ENCODE assay signal across 22 cellular contexts in the genomic region with DNA sequence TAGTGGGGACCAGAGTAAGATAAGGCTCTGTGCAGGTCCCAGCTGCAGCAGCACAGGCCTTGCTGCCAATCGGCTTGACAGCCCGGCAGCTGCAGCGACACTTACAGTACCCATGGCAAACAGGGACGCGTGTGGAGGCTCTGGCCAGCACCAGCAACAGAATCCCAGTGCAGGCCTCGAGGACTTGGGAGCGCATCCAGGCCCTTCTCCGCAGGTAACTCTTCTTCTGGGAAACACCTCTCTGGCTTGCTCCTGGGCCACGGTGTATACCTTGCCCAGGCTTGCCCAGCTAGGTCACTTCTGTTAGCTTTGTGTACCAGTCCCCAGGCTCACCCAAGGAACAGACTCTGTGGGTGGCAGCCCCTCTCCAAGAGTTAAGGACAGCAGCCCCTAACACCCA.
DNase-seq lines count a peak whose midpoint lies in the region; ATAC-seq, FAIRE-seq and TF ChIP-seq lines count a peak whose summit lies in the region.
"Had no signal": no experiment of that assay in that cellular context is flagged by ENCODE, and none has a peak within 500 bp of the region (broad histone marks: within the 10 kb centered on the region; RNA-seq: fewer than 3 reads in every experiment).

No MANE protein-coding gene starts in this region.

- no peaks in the 10 kb centered on the region for H3K9me1 ChIP-seq in IMR-90 (ENCODE audit: insufficient read depth, low read length)

- H3K27me3 Mint-ChIP-seq in astrocyte (ENCODE audit: low read depth, unreplicated experiment) = peaks cover 5% of the 10 kb centered on the region
- H3K27me3 Mint-ChIP-seq in activated naive CD4-positive, alpha-beta T cell treated with anti-CD3 and anti-CD28 coated beads, Interleukin-2, amount 10 ng/mL, durations not matched to agents 7 days and 5 days = peaks cover 29% of the 10 kb centered on the region

- H2BK15ac ChIP-seq in IMR-90 (ENCODE audit: low read depth, low read length) (no peak overlapping the region), mesenchymal stem cell (ENCODE audit: low read depth, poor library complexity, severe bottlenecking) (no peak overlapping the region)

- no peak for TF ChIP-seq CTCF in IMR-90 (conservative IDR thresholded peaks at IDR 0.05; ENCODE audit: low read depth, low read length)
- TF ChIP-seq CTCF in astrocyte (IDR thresholded peaks at IDR 0.05; ENCODE audit: insufficient read depth, low read depth, low read length) = no peak

- intact Hi-C loops in IMR-90 (cut with micrococcal nuclease) = loop anchor here (10.0 kb wide), 1 partner anchor 60 kb away; no protein-coding TSS in a partner anchor

- H3K79me2 ChIP-seq in astrocyte (ENCODE audit: insufficient read depth, low read length) = no peaks in the 10 kb centered on the region

- H3K27ac Mint-ChIP-seq in astrocyte (ENCODE audit: unreplicated experiment) = no peak overlapping the region
- no peak overlapping the region for H3K27ac Mint-ChIP-seq in activated naive CD4-positive, alpha-beta T cell treated with anti-CD3 and anti-CD28 coated beads, Interleukin-2, amount 10 ng/mL, durations not matched to agents 7 days and 5 days
- H3K27ac Mint-ChIP-seq: activated CD4-positive, alpha-beta memory T cell treated with anti-CD3 and anti-CD28 coated beads, Interleukin-2, amount 10 ng/mL, durations not matched to agents 7 days and 5 days; naive B cell had no signal

- peak overlapping the region; percentile 9; the same call in 1 of the 2 replicates for H2AK5ac ChIP-seq in IMR-90 (ENCODE audit: low read depth, low read length)
- peak overlapping the region; percentile 63 for H2AK5ac ChIP-seq in mesenchymal stem cell (ENCODE audit: low read length, severe bottlenecking)

- TF ChIP-seq POLR2A in IMR-90 (IDR thresholded peaks at IDR 0.05; ENCODE audit: low read depth, low read length) = no peak

- H3K14ac ChIP-seq in IMR-90 (replicated peaks; ENCODE audit: low read depth, low read length) (no peak overlapping the region), mesenchymal stem cell (ENCODE audit: low read length in 2 of 2) (no peak overlapping the region)

- H3K23ac ChIP-seq in IMR-90 (ENCODE audit: low read depth, low read length) (no peak overlapping the region), mesenchymal stem cell (ENCODE audit: low read length in 2 of 2) (no peak overlapping the region)

- H3K9me3 ChIP-seq in IMR-90 (ENCODE audit: control insufficient read depth, insufficient read depth, low read length) (no peaks in the 10 kb centered on the region), astrocyte (ENCODE audit: insufficient read depth, low read depth, low read length) (no peaks in the 10 kb centered on the region), mesenchymal stem cell (ENCODE audit: control insufficient read depth, low read length) (no peaks in the 10 kb centered on the region)
- H3K9me3 ChIP-seq: heart right ventricle had no signal

- H2BK5ac ChIP-seq in IMR-90 (ENCODE audit: low read depth, low read length, poor library complexity, severe bottlenecking) = no peak overlapping the region
- no peak overlapping the region for H2BK5ac ChIP-seq in mesenchymal stem cell (ENCODE audit: low read depth, low read length, poor library complexity, severe bottlenecking)

- POLR2A ChIA-PET in IMR-90 (lab: Charles Lee; ENCODE audit: unreplicated experiment) = no interaction called here

- H3K79me1 ChIP-seq in IMR-90 (ENCODE audit: low read depth in 1 of 2, low read length in 2 of 2) (no peaks in the 10 kb centered on the region), mesenchymal stem cell (replicated peaks; ENCODE audit: low read length, poor library complexity, severe bottlenecking) (no peaks in the 10 kb centered on the region)

- H3K4me1 Mint-ChIP-seq in astrocyte (ENCODE audit: low read depth, unreplicated experiment) = peaks cover 21% of the 10 kb centered on the region
- H3K4me1 Mint-ChIP-seq in activated naive CD4-positive, alpha-beta T cell treated with anti-CD3 and anti-CD28 coated beads, Interleukin-2, amount 10 ng/mL, durations not matched to agents 7 days and 5 days = no peaks in the 10 kb centered on the region
- H3K4me1 Mint-ChIP-seq: activated CD4-positive, alpha-beta memory T cell treated with anti-CD3 and anti-CD28 coated beads, Interleukin-2, amount 10 ng/mL, durations not matched to agents 7 days and 5 days had no signal

- H3K36me3 Mint-ChIP-seq in astrocyte (ENCODE audit: low read depth, unreplicated experiment) = no peaks in the 10 kb centered on the region
- H3K36me3 Mint-ChIP-seq in activated naive CD4-positive, alpha-beta T cell treated with anti-CD3 and anti-CD28 coated beads, Interleukin-2, amount 10 ng/mL, durations not matched to agents 7 days and 5 days = no peaks in the 10 kb centered on the region

- H3K4me2 ChIP-seq in IMR-90 (ENCODE audit: low read depth, low read length) (no peak overlapping the region), astrocyte (ENCODE audit: low read length) (peak overlapping the region; percentile 12), mesenchymal stem cell (ENCODE audit: low read length, poor library complexity, severe bottlenecking) (no peak overlapping the region)

- peak overlapping the region; percentile 26 for H2AK9ac ChIP-seq in IMR-90 (replicated peaks; ENCODE audit: low read depth, low read length, poor library complexity)

- ATAC-seq in IMR-90 (ENCODE audit: low read depth) = no peak

- CTCF ChIA-PET in IMR-90 (lab: Yijun Ruan, JAX) = no interaction called here
- CTCF ChIA-PET in activated naive CD4-positive, alpha-beta T cell treated with anti-CD3 and anti-CD28 coated beads, Interleukin-2, amount 10 ng/mL, durations not matched to agents 7 days and 5 days (lab: Charles Lee) = no interaction called here

- H3K4me1 ChIP-seq in IMR-90 (ENCODE audit: control insufficient read depth, insufficient read depth, low read length) = peaks cover 6% of the 10 kb centered on the region; the same call in 1 of the 2 replicates
- H3K4me1 ChIP-seq in astrocyte (ENCODE audit: insufficient read depth, low read length) = peaks cover 13% of the 10 kb centered on the region
- peaks cover 32% of the 10 kb centered on the region for H3K4me1 ChIP-seq in mesenchymal stem cell (ENCODE audit: control insufficient read depth, insufficient read depth, low read depth, low read length)

- no peaks in the 10 kb centered on the region for H3K9me3 Mint-ChIP-seq in astrocyte (ENCODE audit: unreplicated experiment)
- peaks cover 4% of the 10 kb centered on the region for H3K9me3 Mint-ChIP-seq in activated naive CD4-positive, alpha-beta T cell treated with anti-CD3 and anti-CD28 coated beads, Interleukin-2, amount 10 ng/mL, durations not matched to agents 7 days and 5 days

- no peak for TF ChIP-seq RAD21 in IMR-90 (IDR thresholded peaks at IDR 0.05; ENCODE audit: low read length)

- no peak overlapping the region for H2BK12ac ChIP-seq in mesenchymal stem cell (ENCODE audit: low read length in 2 of 2)

- H3K4me3 ChIP-seq in IMR-90 (ENCODE audit: insufficient read depth, low read depth, low read length) = no peak overlapping the region
- no peak overlapping the region for H3K4me3 ChIP-seq in astrocyte (ENCODE audit: insufficient read depth, low read depth, low read length)
- H3K4me3 ChIP-seq in mesenchymal stem cell (ENCODE audit: insufficient read depth in 1 of 2, low read depth in 1 of 2, low read length in 2 of 2) = no peak overlapping the region
- H3K4me3 ChIP-seq: coronary artery, heart right ventricle, SJSA1, skin epidermis had no signal

- in situ Hi-C loops in IMR-90 (cut with MboI; ENCODE audit: low sequenced_read_pairs) = no loop called here

- H3K18ac ChIP-seq in IMR-90 (ENCODE audit: low read depth, low read length) = no peak overlapping the region
- peak overlapping the region in 1 of 2 experiments; percentile 0 for H3K18ac ChIP-seq in mesenchymal stem cell (ENCODE audit: low read depth in 1 of 2, low read length in 2 of 2)

- H3K27ac ChIP-seq in IMR-90 (ENCODE audit: insufficient read depth, low read length) = no peak overlapping the region
- H3K27ac ChIP-seq in astrocyte (ENCODE audit: low read depth, low read length) = no peak overlapping the region
- H3K27ac ChIP-seq in mesenchymal stem cell (ENCODE audit: low read length, poor library complexity, severe bottlenecking) = no peak overlapping the region
- H3K27ac ChIP-seq: coronary artery, heart right ventricle, SJSA1, skin epidermis, VCaP had no signal

- H2AFZ ChIP-seq in IMR-90 (replicated peaks; ENCODE audit: low read length, poor library complexity) = peak overlapping the region; percentile 17
- H2AFZ ChIP-seq in astrocyte (ENCODE audit: low read depth, low read length) = no peak overlapping the region
- H2AFZ ChIP-seq in mesenchymal stem cell (ENCODE audit: low read depth, low read length) = no peak overlapping the region

- no peak overlapping the region for H4K5ac ChIP-seq in IMR-90 (ENCODE audit: low read depth, low read length)

- no peak overlapping the region for H4K8ac ChIP-seq in IMR-90 (ENCODE audit: low read depth in 2 of 2, low read length in 2 of 2)
- no peak overlapping the region for H4K8ac ChIP-seq in mesenchymal stem cell (ENCODE audit: low read length)

- no peak for FAIRE-seq in astrocyte (lab: Jason Lieb, UNC)
- FAIRE-seq: G401.6 had no signal

- dilution Hi-C loops in IMR-90 (cut with HindIII; ENCODE audit: low sequenced_read_pairs, unreplicated experiment) = no loop called here

- H3K9ac ChIP-seq in IMR-90 (ENCODE audit: low read depth, low read length) (no peak overlapping the region), astrocyte (ENCODE audit: low read length) (no peak overlapping the region), mesenchymal stem cell (ENCODE audit: low read length) (no peak overlapping the region)

- H4K20me1 ChIP-seq in IMR-90 (ENCODE audit: insufficient read depth, low read length) = peaks cover 22% of the 10 kb centered on the region
- H4K20me1 ChIP-seq in astrocyte (ENCODE audit: insufficient read depth, low read length) = no peaks in the 10 kb centered on the region

- H3K36me3 ChIP-seq in IMR-90 (ENCODE audit: control insufficient read depth, insufficient read depth, low read length) = no peaks in the 10 kb centered on the region
- no peaks in the 10 kb centered on the region for H3K36me3 ChIP-seq in astrocyte (ENCODE audit: insufficient read depth, low read length)
- H3K36me3 ChIP-seq in mesenchymal stem cell (ENCODE audit: control insufficient read depth in 1 of 2, insufficient read depth in 2 of 2, low read depth in 1 of 2, low read length in 2 of 2) = no peaks in the 10 kb centered on the region
- H3K36me3 ChIP-seq: heart right ventricle, SJSA1 had no signal

- H3K4ac ChIP-seq in IMR-90 (ENCODE audit: low read depth, low read length) (no peak overlapping the region), mesenchymal stem cell (ENCODE audit: low read depth in 1 of 2, low read length in 2 of 2) (no peak overlapping the region)

- DNase-seq in DMS79 treated with DMSO at 0.1 percent for 48 hours (lab: John Stamatoyannopoulos, UW) = peak; percentile 84
- no peak for DNase-seq in IMR-90
- no peak for DNase-seq in astrocyte (ENCODE audit: low read depth)
- no peak for DNase-seq in mesenchymal stem cell
- no peak for DNase-seq in effector CD4-positive, alpha-beta T cell
- no peak for DNase-seq in NCI-H1092 treated with DMSO at 0.1 percent for 48 hours (lab: John Stamatoyannopoulos, UW)
- DNase-seq in OCI-M1 (lab: John Stamatoyannopoulos, UW) = no peak
- DNase-seq in activated naive CD4-positive, alpha-beta T cell treated with anti-CD3 and anti-CD28 coated beads, Interleukin-2, amount 10 ng/mL, durations not matched to agents 7 days and 5 days = no peak
- DNase-seq: activated CD4-positive, alpha-beta memory T cell treated with anti-CD3 and anti-CD28 coated beads, Interleukin-2, amount 10 ng/mL, durations not matched to agents 7 days and 5 days; activated naive CD4-positive, alpha-beta T cell treated with anti-CD3 and anti-CD28 coated beads, Interleukin-2, amount 50 U/mL, for 16 hours; heart right ventricle; Kasumi-1; naive B cell; NCI-H1092; NCI-H226; stimulated activated CD4-positive, alpha-beta T cell treated with anti-CD3 and anti-CD28 coated beads, Interleukin-4, amount 100 ng/mL, for 24 hours; T-helper 2 cell had no signal

- no peak overlapping the region for H3K56ac ChIP-seq in IMR-90 (ENCODE audit: extremely low read depth, insufficient read depth, low read length)

- H3K4me3 Mint-ChIP-seq in astrocyte (ENCODE audit: unreplicated experiment) = no peak overlapping the region
- H3K4me3 Mint-ChIP-seq in activated naive CD4-positive, alpha-beta T cell treated with anti-CD3 and anti-CD28 coated beads, Interleukin-2, amount 10 ng/mL, durations not matched to agents 7 days and 5 days = no peak overlapping the region
- H3K4me3 Mint-ChIP-seq: activated CD4-positive, alpha-beta memory T cell treated with anti-CD3 and anti-CD28 coated beads, Interleukin-2, amount 10 ng/mL, durations not matched to agents 7 days and 5 days; naive B cell had no signal

- no peak overlapping the region for H2BK20ac ChIP-seq in IMR-90 (ENCODE audit: low read depth, low read length)

- H3K27me3 ChIP-seq in IMR-90 (ENCODE audit: control insufficient read depth, insufficient read depth, low read length) (peaks cover 17% of the 10 kb centered on the region), astrocyte (ENCODE audit: insufficient read depth, low read length) (peaks cover 25% of the 10 kb centered on the region), mesenchymal stem cell (ENCODE audit: control insufficient read depth in 1 of 2, insufficient read depth in 1 of 2, low read length in 2 of 2) (peaks cover 31 to 49% of the 10 kb centered on the region in 2 experiments)
- H3K27me3 ChIP-seq: SJSA1 had no signal

- 0 out of 2 replicates have a peak overlapping the region, but pooled peaks have one; percentile 27 for H2BK120ac ChIP-seq in IMR-90 (ENCODE audit: low read depth, low read length)
- no peak overlapping the region for H2BK120ac ChIP-seq in mesenchymal stem cell (ENCODE audit: low read depth, low read length)

- WGBS in IMR-90 (ENCODE audit: extremely low coverage in 2 of 2, insufficient read length in 1 of 2), 2 experiments = 57% methylated on average over 8 of the region's 9 CpGs; no CpG with 5 or more reads in 1 of the 2 experiments
- 91% methylated on average over 9 of the region's 9 CpGs for WGBS in mesenchymal stem cell

- BruUV-seq in IMR-90 (replicated peaks; lab: Mats Ljungman, UMichigan) = no TSS peak

- H4K91ac ChIP-seq in IMR-90 (ENCODE audit: insufficient read depth, low read depth, low read length) (no peak overlapping the region), mesenchymal stem cell (ENCODE audit: low read length) (no peak overlapping the region)
